27 cellular contexts compared by ENCODE assay signal in genomic region chr9:69965416-69966145, GRCh38.
"Had no signal": no experiment of that assay in that cellular context is flagged by ENCODE, and none has a peak within 500 bp of the region (broad histone marks: within the 10 kb centered on the region; RNA-seq: fewer than 3 reads in every experiment).

No MANE protein-coding gene starts in this region.

- H3K4me1 ChIP-seq: Peyer's patch, SJCRH30 had no signal

- ATAC-seq: activated CD4-positive, alpha-beta T cell treated with anti-CD3 and anti-CD28 coated beads for 36 hours; activated T-helper 17 cell treated with anti-CD3 and anti-CD28 coated beads, Interleukin-2, amount 50 U/mL, for 72 hours had no signal

- H3K9me3 ChIP-seq: Peyer's patch, SJCRH30, SK-N-SH had no signal

- H3K36me3 Mint-ChIP-seq: activated naive CD8-positive, alpha-beta T cell had no signal

- H3K27ac ChIP-seq: brain microvascular endothelial cell, cardiac muscle cell, Peyer's patch, RWPE1, SJCRH30, WERI-Rb-1 had no signal

- H3K27ac Mint-ChIP-seq: activated CD4-positive, alpha-beta memory T cell treated with anti-CD3 and anti-CD28 coated beads, Interleukin-2, amount 10 ng/mL, durations not matched to agents 7 days and 5 days; activated CD4-positive, alpha-beta T cell treated with anti-CD3 and anti-CD28 coated beads for 36 hours; activated naive CD4-positive, alpha-beta T cell treated with anti-CD3 and anti-CD28 coated beads for 36 hours; activated naive CD8-positive, alpha-beta T cell; activated T-helper 17 cell treated with anti-CD3 and anti-CD28 coated beads, Interleukin-2, amount 50 U/mL, for 72 hours had no signal

- H3K36me3 ChIP-seq: brain microvascular endothelial cell, cardiac muscle cell, Peyer's patch, SJCRH30, WERI-Rb-1 had no signal

- H3K4me1 Mint-ChIP-seq: activated CD4-positive, alpha-beta memory T cell treated with anti-CD3 and anti-CD28 coated beads, Interleukin-2, amount 10 ng/mL, durations not matched to agents 7 days and 5 days; activated CD4-positive, alpha-beta T cell treated with anti-CD3 and anti-CD28 coated beads for 36 hours; activated T-helper 17 cell treated with anti-CD3 and anti-CD28 coated beads, Interleukin-2, amount 50 U/mL, for 72 hours had no signal

- H3K27me3 ChIP-seq: brain microvascular endothelial cell, cardiac muscle cell, Peyer's patch had no signal

- H3K9me3 Mint-ChIP-seq: activated CD4-positive, alpha-beta memory T cell treated with anti-CD3 and anti-CD28 coated beads, Interleukin-2, amount 10 ng/mL, durations not matched to agents 7 days and 5 days; activated naive CD4-positive, alpha-beta T cell treated with anti-CD3 and anti-CD28 coated beads for 36 hours; activated T-helper 17 cell treated with anti-CD3 and anti-CD28 coated beads, Interleukin-2, amount 50 U/mL, for 72 hours had no signal

- H3K9me2 ChIP-seq: SK-N-SH had no signal

- H3K4me2 ChIP-seq: SK-N-SH had no signal

- H3K4me3 Mint-ChIP-seq: activated CD4-positive, alpha-beta memory T cell treated with anti-CD3 and anti-CD28 coated beads, Interleukin-2, amount 10 ng/mL, durations not matched to agents 7 days and 5 days; activated CD4-positive, alpha-beta T cell treated with anti-CD3 and anti-CD28 coated beads for 36 hours; activated naive CD4-positive, alpha-beta T cell treated with anti-CD3 and anti-CD28 coated beads for 36 hours; activated naive CD8-positive, alpha-beta T cell; activated T-helper 17 cell treated with anti-CD3 and anti-CD28 coated beads, Interleukin-2, amount 50 U/mL, for 72 hours had no signal

- H3K4me3 ChIP-seq: cardiac muscle cell, Peyer's patch, SJCRH30 had no signal

- H3K9ac ChIP-seq: SK-N-SH had no signal

- DNase-seq: activated CD4-positive, alpha-beta memory T cell treated with anti-CD3 and anti-CD28 coated beads, Interleukin-2, amount 10 ng/mL, durations not matched to agents 7 days and 5 days; activated CD4-positive, alpha-beta T cell treated with anti-CD3 and anti-CD28 coated beads for 36 hours; activated CD4-positive, alpha-beta T cell treated with anti-CD3 and anti-CD28 coated beads, Interleukin-2, amount 50 U/mL, for 1 hour; activated gamma-delta T cell; activated naive CD4-positive, alpha-beta T cell treated with anti-CD3 and anti-CD28 coated beads for 36 hours; activated T-cell treated with anti-CD3 and anti-CD28 coated beads for 4 hours; activated T-cell treated with anti-CD3 and anti-CD28 coated beads, Interleukin-2, amount 50 U/mL, for 48 hours; amygdala; brain microvascular endothelial cell; NCI-H1092; NCI-H1417; NCI-H2029 treated with DMSO at 0.1 percent for 48 hours; NCI-H345; NCI-H510A treated with DMSO at 0.1 percent for 48 hours; NCI-H69; NK-92 treated with Interleukin-12 subunit alpha and Interleukin-12 subunit beta, amount 100 ng/mL, for 24 hours; OCI-M1; Peyer's patch; Right ventricle myocardium superior; SJCRH30; SK-N-SH; T-helper 1 cell; WERI-Rb-1 had no signal
